In the genomic region with DNA sequence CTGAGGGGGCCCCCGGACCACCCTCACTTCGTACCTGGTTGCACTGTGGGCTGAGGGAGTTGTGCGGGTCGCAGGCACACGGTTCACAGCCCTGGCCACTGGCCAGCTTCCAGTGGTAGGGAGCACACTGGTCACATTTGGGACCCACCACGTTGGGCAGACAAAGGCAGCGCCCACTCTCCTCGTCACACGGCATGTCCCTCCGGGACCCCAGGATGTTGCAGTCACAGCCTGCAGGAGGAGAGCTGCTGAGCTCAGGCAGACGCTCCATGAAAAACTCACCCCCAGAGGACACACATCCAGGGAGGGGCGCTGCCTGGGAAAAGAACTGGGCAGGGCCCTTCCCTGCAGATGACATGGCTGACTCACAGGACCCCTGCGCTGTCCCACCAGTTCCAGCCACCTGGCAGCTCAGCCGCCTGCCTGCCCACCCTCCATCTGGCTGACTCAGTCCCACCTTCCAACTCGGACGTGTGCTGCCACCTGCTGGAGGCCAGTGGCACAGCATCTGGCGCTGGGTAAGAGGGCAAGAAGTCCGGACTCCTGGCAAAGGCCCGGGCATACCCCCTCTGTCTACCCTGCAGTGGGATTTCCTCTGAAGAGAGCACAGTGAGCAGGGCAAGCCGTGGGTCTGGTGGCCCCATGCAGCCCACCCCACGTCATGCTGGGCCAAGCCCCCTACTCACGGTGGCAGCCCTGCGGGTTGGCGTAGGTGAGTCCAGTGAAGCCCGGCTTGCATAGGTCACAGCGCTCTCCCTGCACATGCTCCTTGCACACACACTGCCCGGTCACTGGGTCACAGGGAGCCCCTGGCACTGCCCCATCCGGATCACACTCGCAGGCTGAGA, we compare ENCODE assay signal across 1 cellular context.
A peak's percentile ranks its signal among the peaks of the same experiment; 100 is the strongest.
TF ChIP-seq lines count a peak whose summit lies in the region.

No MANE protein-coding gene starts in this region.

TF ChIP-seq in H1, 55 proteins besides CTCF, POLR2A, EP300 and RAD21:
- TF ChIP-seq, protein P1, sequence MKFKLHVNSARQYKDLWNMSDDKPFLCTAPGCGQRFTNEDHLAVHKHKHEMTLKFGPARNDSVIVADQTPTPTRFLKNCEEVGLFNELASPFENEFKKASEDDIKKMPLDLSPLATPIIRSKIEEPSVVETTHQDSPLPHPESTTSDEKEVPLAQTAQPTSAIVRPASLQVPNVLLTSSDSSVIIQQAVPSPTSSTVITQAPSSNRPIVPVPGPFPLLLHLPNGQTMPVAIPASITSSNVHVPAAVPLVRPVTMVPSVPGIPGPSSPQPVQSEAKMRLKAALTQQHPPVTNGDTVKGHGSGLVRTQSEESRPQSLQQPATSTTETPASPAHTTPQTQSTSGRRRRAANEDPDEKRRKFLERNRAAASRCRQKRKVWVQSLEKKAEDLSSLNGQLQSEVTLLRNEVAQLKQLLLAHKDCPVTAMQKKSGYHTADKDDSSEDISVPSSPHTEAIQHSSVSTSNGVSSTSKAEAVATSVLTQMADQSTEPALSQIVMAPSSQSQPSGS (IDR thresholded peaks at IDR 0.05; ENCODE audit: low read length) = no peak
- TF ChIP-seq YY1 (IDR thresholded peaks at IDR 0.05; ENCODE audit: low read depth, low read length) = peak; percentile 70
- no peak for TF ChIP-seq KDM1A (IDR thresholded peaks at IDR 0.05; ENCODE audit: borderline replicate concordance, low read length)
- TF ChIP-seq MAFK (IDR thresholded peaks at IDR 0.05; ENCODE audit: low read depth, low read length) = peak; percentile 63; the same call in 1 of the 2 replicates
- peak; percentile 59; the same call in 1 of the 2 replicates for TF ChIP-seq E2F6 (IDR thresholded peaks at IDR 0.05)
- peak; percentile 26; the same call in 1 of the 2 replicates for TF ChIP-seq ATF3 (IDR thresholded peaks at IDR 0.05; ENCODE audit: insufficient read depth, low read depth, low read length)
- 0 out of 2 replicates have a peak, but pooled peaks have one; percentile 35 for TF ChIP-seq CHD2 (IDR thresholded peaks at IDR 0.05; ENCODE audit: low read length)
- peak; percentile 78 for TF ChIP-seq BACH1 (IDR thresholded peaks at IDR 0.05; ENCODE audit: low read length)
- TF ChIP-seq POU5F1 (IDR thresholded peaks at IDR 0.05; ENCODE audit: low read depth, low read length) = no peak
- TF ChIP-seq, protein P2, sequence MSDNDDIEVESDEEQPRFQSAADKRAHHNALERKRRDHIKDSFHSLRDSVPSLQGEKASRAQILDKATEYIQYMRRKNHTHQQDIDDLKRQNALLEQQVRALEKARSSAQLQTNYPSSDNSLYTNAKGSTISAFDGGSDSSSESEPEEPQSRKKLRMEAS (IDR thresholded peaks at IDR 0.05) = peak; percentile 58
- TF ChIP-seq TCF12 (IDR thresholded peaks at IDR 0.05; ENCODE audit: low read depth, low read length) = peak; percentile 88
- TF ChIP-seq CREB1 (IDR thresholded peaks at IDR 0.05) = peak; percentile 56; the same call in 1 of the 2 replicates
- peak; percentile 89 for TF ChIP-seq JUND (IDR thresholded peaks at IDR 0.05; ENCODE audit: low read length)
- peak in 1 of 2 experiments; percentile 57; a peak in 2 of 4 replicates for TF ChIP-seq SIN3A (conservative IDR thresholded peaks at IDR 0.05 in 1 of 2, IDR thresholded peaks at IDR 0.05 in 1 of 2; ENCODE audit: low read depth in 1 of 2, low read length in 2 of 2)
